16 cellular contexts compared by ENCODE assay signal in genomic region chr4:81722229-81722900, GRCh38.
A peak's percentile ranks its signal among the peaks of the same experiment; 100 is the strongest.
DNase-seq lines count a peak whose midpoint lies in the region; ATAC-seq and TF ChIP-seq lines count a peak whose summit lies in the region.
"Had no signal": no experiment of that assay in that cellular context is flagged by ENCODE, and none has a peak within 500 bp of the region (broad histone marks: within the 10 kb centered on the region; RNA-seq: fewer than 3 reads in every experiment).

No MANE protein-coding gene starts in this region.

- no peak overlapping the region for H2AFZ ChIP-seq in neuronal stem cell (ENCODE audit: low read length)

- H3K4me2 ChIP-seq in neuronal stem cell (ENCODE audit: insufficient read depth, low read length, poor library complexity, severe bottlenecking): peak overlapping the region; percentile 38

- DNase-seq in DMS79 (lab: John Stamatoyannopoulos, UW): peak; percentile 88
- DNase-seq in NCI-H2107 treated with DMSO at 0.1 percent for 48 hours (lab: John Stamatoyannopoulos, UW; ENCODE audit: unreplicated experiment): peak; percentile 58
- peak; percentile 67 for DNase-seq in neuronal stem cell (ENCODE audit: low spot score)
- no peak for DNase-seq in NCI-H774 (lab: John Stamatoyannopoulos, UW)
- DNase-seq in CD14-positive monocyte (ENCODE audit: low spot score): no peak
- DNase-seq in germinal center (ENCODE audit: low spot score): no peak
- DNase-seq: activated CD8-positive, alpha-beta memory T cell treated with anti-CD3 and anti-CD28 coated beads for 24 hours; activated gamma-delta T cell treated with Interleukin-2 at 50 U/mL for 16 hours; GDM1; NK-92 treated with Interleukin-12 subunit alpha and Interleukin-12 subunit beta, amount 100 ng/mL, for 24 hours; stimulated activated naive B cell treated with anti-CD40 and anti-IgM and Interleukin-4, amounts not matched to agents 10 μg/mL and 1 μg/mL and 100 μg/mL, for 72 hours had no signal

- H3K4me3 Mint-ChIP-seq in brain (peak overlapping the region; percentile 47 to 69 (median 59)), CD14-positive monocyte (no peak overlapping the region)
- H3K4me3 Mint-ChIP-seq: stimulated activated naive B cell treated with anti-CD40 and anti-IgM and Interleukin-4, amounts not matched to agents 10 μg/mL and 1 μg/mL and 100 μg/mL, for 72 hours had no signal

- H3K27ac Mint-ChIP-seq in brain: peak overlapping the region; percentile 43 to 85 (median 76)
- H3K27ac Mint-ChIP-seq in CD14-positive monocyte: peak overlapping the region in 1 of 7 donors; percentile 30
- H3K27ac Mint-ChIP-seq: stimulated activated naive B cell treated with anti-CD40 and anti-IgM and Interleukin-4, amounts not matched to agents 10 μg/mL and 1 μg/mL and 100 μg/mL, for 72 hours had no signal

- H2BK12ac ChIP-seq in neuronal stem cell (ENCODE audit: low read length): no peak overlapping the region

- H3K27me3 ChIP-seq in neuronal stem cell (ENCODE audit: control insufficient read depth in 3 of 3, insufficient read depth in 3 of 3, low read depth in 1 of 3, low read length in 3 of 3) (no peaks in the 10 kb centered on the region), gastroesophageal sphincter (no peaks in the 10 kb centered on the region)
- H3K27me3 ChIP-seq: breast epithelium, right atrium auricular region had no signal

- H3K9me3 ChIP-seq in neuronal stem cell (replicated peaks in 1 of 2; ENCODE audit: control insufficient read depth in 2 of 2, insufficient read depth in 1 of 2, low read depth in 1 of 2, low read length in 2 of 2) (no peaks in the 10 kb centered on the region), gastroesophageal sphincter (no peaks in the 10 kb centered on the region)
- H3K9me3 ChIP-seq: breast epithelium, right atrium auricular region had no signal

- H3K27me3 Mint-ChIP-seq in brain: peaks cover 15% of the 10 kb centered on the region
- H3K27me3 Mint-ChIP-seq in CD14-positive monocyte (ENCODE audit: low read depth in 3 of 3): peaks cover 0 to 3% (median 1%) of the 10 kb centered on the region in 3 donors
- H3K27me3 Mint-ChIP-seq: stimulated activated naive B cell treated with anti-CD40 and anti-IgM and Interleukin-4, amounts not matched to agents 10 μg/mL and 1 μg/mL and 100 μg/mL, for 72 hours had no signal

- no peak overlapping the region for H2BK120ac ChIP-seq in neuronal stem cell (ENCODE audit: low read depth, low read length)

- no peaks in the 10 kb centered on the region for H3K79me1 ChIP-seq in neuronal stem cell (ENCODE audit: low read depth, low read length)

- H3K27ac ChIP-seq in neuronal stem cell (replicated peaks; ENCODE audit: low read length) (peak overlapping the region; percentile 58), gastroesophageal sphincter (no peak overlapping the region)
- H3K27ac ChIP-seq: breast epithelium, HL-60, right atrium auricular region had no signal

- H3K36me3 Mint-ChIP-seq in brain (no peaks in the 10 kb centered on the region), CD14-positive monocyte (no peaks in the 10 kb centered on the region)
- H3K36me3 Mint-ChIP-seq: stimulated activated naive B cell treated with anti-CD40 and anti-IgM and Interleukin-4, amounts not matched to agents 10 μg/mL and 1 μg/mL and 100 μg/mL, for 72 hours had no signal

- no peak overlapping the region for H3K9ac ChIP-seq in neuronal stem cell (ENCODE audit: low read depth, low read length, poor library complexity)

- no peak overlapping the region for H3K4ac ChIP-seq in neuronal stem cell (ENCODE audit: low read length)

- no peak overlapping the region for H2BK5ac ChIP-seq in neuronal stem cell (ENCODE audit: low read length)

- peaks cover 37% of the 10 kb centered on the region for H3K4me1 Mint-ChIP-seq in brain
- peaks cover 6% of the 10 kb centered on the region for H3K4me1 Mint-ChIP-seq in CD14-positive monocyte

- TF ChIP-seq EP300 in gastroesophageal sphincter (IDR thresholded peaks at IDR 0.05): no peak

- no peak overlapping the region for H3K4me3 ChIP-seq in neuronal stem cell (ENCODE audit: low read length in 2 of 2)
- H3K4me3 ChIP-seq in gastroesophageal sphincter: no peak overlapping the region
- H3K4me3 ChIP-seq: breast epithelium, right atrium auricular region had no signal

- H3K23ac ChIP-seq in neuronal stem cell (ENCODE audit: low read depth, low read length, poor library complexity): peak overlapping the region; percentile 43

- no peak overlapping the region for H4K8ac ChIP-seq in neuronal stem cell (ENCODE audit: low read depth, low read length)

- H3K36me3 ChIP-seq in neuronal stem cell (replicated peaks in 1 of 2; ENCODE audit: control insufficient read depth in 2 of 2, insufficient read depth in 2 of 2, low read length in 2 of 2) (no peaks in the 10 kb centered on the region), gastroesophageal sphincter (no peaks in the 10 kb centered on the region)
- H3K36me3 ChIP-seq: breast epithelium, right atrium auricular region had no signal

- no CpG with 5 or more reads among the region's 13 CpGs for WGBS in neuronal stem cell (ENCODE audit: extremely low coverage in 2 of 2, insufficient read length in 2 of 2, insufficient replicate concordance in 1 of 2), 2 donors
- WGBS in gastroesophageal sphincter (ENCODE audit: low coverage in 1 of 2), 2 donors: 42 to 100% methylated on average over 2 to 10 of the region's 13 CpGs

- H2AK5ac ChIP-seq in neuronal stem cell (ENCODE audit: low read depth, low read length): peak overlapping the region; percentile 25

- no peak for TF ChIP-seq POLR2A in gastroesophageal sphincter (IDR thresholded peaks at IDR 0.05)

- TF ChIP-seq CTCF in brain (conservative IDR thresholded peaks at IDR 0.05) (no peak), CD14-positive monocyte (IDR thresholded peaks at IDR 0.05) (no peak), gastroesophageal sphincter (IDR thresholded peaks at IDR 0.05) (no peak)

- H3K9me3 Mint-ChIP-seq in brain (peaks cover 5 to 18% (median 9%) of the 10 kb centered on the region in 5 experiments), CD14-positive monocyte (peaks cover 0 to 4% (median 0%) of the 10 kb centered on the region in 7 donors)
- H3K9me3 Mint-ChIP-seq: stimulated activated naive B cell treated with anti-CD40 and anti-IgM and Interleukin-4, amounts not matched to agents 10 μg/mL and 1 μg/mL and 100 μg/mL, for 72 hours had no signal

- peak overlapping the region; percentile 74 for H3K18ac ChIP-seq in neuronal stem cell (ENCODE audit: low read length)

- no peak overlapping the region for H4K91ac ChIP-seq in neuronal stem cell (ENCODE audit: low read depth, low read length, poor library complexity)

- intact Hi-C loops in CD14-positive monocyte (cut with micrococcal nuclease): no loop called here

- ATAC-seq in gastroesophageal sphincter: no peak
- ATAC-seq: stimulated activated naive B cell treated with anti-CD40 and anti-IgM and Interleukin-4, amounts not matched to agents 10 μg/mL and 1 μg/mL and 100 μg/mL, for 72 hours had no signal

- peaks cover 0 to 14% of the 10 kb centered on the region in 2 donors for H3K4me1 ChIP-seq in neuronal stem cell (ENCODE audit: control insufficient read depth in 2 of 2, insufficient read depth in 1 of 2, low read depth in 1 of 2, low read length in 2 of 2)
- H3K4me1 ChIP-seq in gastroesophageal sphincter: peaks cover 0 to 12% (median 5%) of the 10 kb centered on the region in 3 donors
- H3K4me1 ChIP-seq: breast epithelium had no signal

- H3K14ac ChIP-seq in neuronal stem cell (ENCODE audit: low read length): no peak overlapping the region

- no peak overlapping the region for H2BK15ac ChIP-seq in neuronal stem cell (ENCODE audit: low read length)

Comparison
In these comparisons a context has a peak if more than half of its experiments do, and no peak if none do; other contexts are left out.
1. DNase-seq: peak in DMS79 (single experiment), NCI-H2107 treated with DMSO at 0.1 percent for 48 hours (single experiment) and neuronal stem cell (single experiment); none in NCI-H774 (single experiment), CD14-positive monocyte (single experiment) and germinal center (single experiment).
2. H3K4me3 Mint-ChIP-seq: peak in brain (5 of 5); none in CD14-positive monocyte (0 of 2).